Comparison of ENCODE assay signal across 26 cellular contexts in the genomic region with DNA sequence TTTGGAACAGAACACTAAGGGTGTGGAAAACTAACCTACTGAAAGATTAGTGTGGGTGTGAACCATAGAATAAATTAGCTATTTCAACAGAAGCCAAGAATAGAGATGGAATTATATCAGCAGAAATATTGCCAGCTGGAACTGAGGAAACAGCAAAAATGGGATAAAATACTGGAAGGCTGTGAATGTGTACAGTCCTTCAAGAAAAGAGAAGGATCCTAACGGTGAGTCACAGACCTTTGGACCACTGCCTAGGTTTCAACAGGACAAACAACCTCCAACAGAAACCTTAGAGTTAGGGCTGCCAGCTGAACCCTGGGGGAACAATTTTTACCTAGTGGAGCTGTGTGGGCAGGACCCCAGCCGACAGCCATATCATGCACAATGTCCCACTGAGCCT.
"Had no signal": no experiment of that assay in that cellular context is flagged by ENCODE, and none has a peak within 500 bp of the region (broad histone marks: within the 10 kb centered on the region; RNA-seq: fewer than 3 reads in every experiment).

No MANE protein-coding gene starts in this region.

- H3K4me3 ChIP-seq: esophagus muscularis mucosa, gastroesophageal sphincter, heart left ventricle, mucosa of descending colon, sigmoid colon, smooth muscle cell, stomach, transverse colon, vagina had no signal

- FAIRE-seq: colon, endothelial cell of umbilical vein, keratinocyte had no signal

- H3K4me1 ChIP-seq: esophagus muscularis mucosa, gastroesophageal sphincter, heart left ventricle, sigmoid colon, stomach, transverse colon, vagina had no signal

- H3K36me3 ChIP-seq: brain microvascular endothelial cell, esophagus muscularis mucosa, gastroesophageal sphincter, heart left ventricle, sigmoid colon, stomach, transverse colon, vagina had no signal

- H3K27ac ChIP-seq: brain microvascular endothelial cell, esophagus muscularis mucosa, gastroesophageal sphincter, heart left ventricle, sigmoid colon, stomach, transverse colon, vagina had no signal

- DNase-seq: activated CD4-positive, alpha-beta memory T cell treated with anti-CD3 and anti-CD28 coated beads for 36 hours; activated CD4-positive, alpha-beta T cell treated with anti-CD3 and anti-CD28 coated beads for 48 hours; activated naive CD4-positive, alpha-beta T cell treated with anti-CD3 and anti-CD28 coated beads for 36 hours; activated T-cell treated with anti-CD3 and anti-CD28 coated beads, Interleukin-2, amount 50 U/mL, for 48 hours; amygdala; brain microvascular endothelial cell; central memory CD4-positive, alpha-beta T cell; effector memory CD4-positive, alpha-beta T cell; heart left ventricle; left colon; mesenchymal stem cell; mucosa of descending colon; nephron progenitor cell; sigmoid colon; stimulated activated CD4-positive, alpha-beta T cell treated with anti-CD3 and anti-CD28 coated beads, Interleukin-15, amount 100 ng/mL, for 24 hours; stomach; T-helper 17 cell; transverse colon had no signal

- H3K9me3 ChIP-seq: esophagus muscularis mucosa, gastroesophageal sphincter, heart left ventricle, mucosa of descending colon, sigmoid colon, transverse colon, vagina had no signal

- ATAC-seq: gastroesophageal sphincter; heart left ventricle; left colon; mucosa of descending colon; stimulated activated memory B cell treated with anti-CD40 and anti-IgM and Interleukin-4, amounts not matched to agents 10 μg/mL and 1 μg/mL and 100 μg/mL, for 72 hours; T-helper 17 cell had no signal

- H3K4me2 ChIP-seq: smooth muscle cell had no signal

- H3K27me3 ChIP-seq: brain microvascular endothelial cell, esophagus muscularis mucosa, gastroesophageal sphincter, heart left ventricle, sigmoid colon, stomach, transverse colon, vagina had no signal
